In genomic region chr15:82354549-82354948, GRCh38 we compare ENCODE assay signal across 8 cellular contexts. TPM values are rescaled to one million over a fixed set of nuclear protein-coding genes. Genes with fewer than 3 reads are reported as not detected.
A peak's percentile ranks its signal among the peaks of the same experiment; 100 is the strongest.
DNase-seq lines count a peak whose midpoint lies in the region; ATAC-seq, FAIRE-seq and TF ChIP-seq lines count a peak whose summit lies in the region.
"Not testable (repeated sequence)": the region's sequence is repeated elsewhere in the genome, so short reads cannot be mapped to it uniquely, and the experiment has no call there.

No MANE protein-coding gene starts in this region.

- H4K20me1 ChIP-seq in Loucy (ENCODE audit: insufficient read depth, low read length, poor library complexity, severe bottlenecking); endothelial cell of umbilical vein (replicated peaks; ENCODE audit: control insufficient read depth, extremely low read depth, insufficient read depth, low read length): not testable (repeated sequence)

- not testable (repeated sequence) for H3K27me3 Mint-ChIP-seq in naive B cell

- H3K9me3 ChIP-seq in A549; Loucy (ENCODE audit: insufficient read depth, low read depth, low read length); endothelial cell of umbilical vein (replicated peaks; ENCODE audit: control insufficient read depth, insufficient read depth, low read length); iPS DF 6.9 (ENCODE audit: control insufficient read depth, insufficient read depth, low read length); skeletal muscle satellite cell (replicated peaks; ENCODE audit: low read length): not testable (repeated sequence)

- H3K9me2 ChIP-seq in Loucy (replicated peaks; ENCODE audit: low read depth, low read length): not testable (repeated sequence)

- dilution Hi-C loops in endothelial cell of umbilical vein (cut with MboI; ENCODE audit: extremely low pct_ligation_motif_present, low sequenced_read_pairs): not testable (repeated sequence)

- intact Hi-C loops in endothelial cell of umbilical vein (cut with micrococcal nuclease): not testable (repeated sequence)

- not testable (repeated sequence) for H3K36me3 ChIP-seq in Loucy (ENCODE audit: insufficient read depth, low read length); endothelial cell of umbilical vein (ENCODE audit: control insufficient read depth in 2 of 2, extremely low read depth in 1 of 2, insufficient read depth in 2 of 2, low read length in 2 of 2); iPS DF 6.9 (ENCODE audit: control insufficient read depth, insufficient read depth, low read length); skeletal muscle satellite cell (ENCODE audit: insufficient read depth, low read length)

- not testable (repeated sequence) for TF ChIP-seq CTCF in A549 (IDR thresholded peaks at IDR 0.05); GM12864 (IDR thresholded peaks at IDR 0.05; ENCODE audit: low read depth, low read length, missing control alignments); Loucy (conservative IDR thresholded peaks at IDR 0.05; ENCODE audit: low read length); astrocyte of the cerebellum (IDR thresholded peaks at IDR 0.05; ENCODE audit: low read depth, low read length, missing control alignments); endothelial cell of umbilical vein (IDR thresholded peaks at IDR 0.05; ENCODE audit: extremely low read depth in 1 of 2, insufficient read depth in 1 of 2, low read depth in 1 of 2, low read length in 2 of 2)

- not testable (repeated sequence) for H3K79me2 ChIP-seq in Loucy (ENCODE audit: insufficient read depth, low read length); endothelial cell of umbilical vein (ENCODE audit: control insufficient read depth, insufficient read depth, low read length)

- not testable (repeated sequence) for H3K27ac Mint-ChIP-seq in naive B cell

- not testable (repeated sequence) for TF ChIP-seq RAD21 in A549 (conservative IDR thresholded peaks at IDR 0.05 in 1 of 2, IDR thresholded peaks at IDR 0.05 in 1 of 2)

- peak overlapping the region; percentile 64 to 77; a peak in 4 of 6 replicates for H3K27ac ChIP-seq in A549
- not testable (repeated sequence) for H3K27ac ChIP-seq in endothelial cell of umbilical vein (ENCODE audit: insufficient read depth, low read depth, low read length); iPS DF 6.9 (ENCODE audit: low read length)

- not testable (repeated sequence) for FAIRE-seq in A549 (lab: Jason Lieb, UNC); endothelial cell of umbilical vein (lab: Jason Lieb, UNC)

- not testable (repeated sequence) for H3K9me3 Mint-ChIP-seq in naive B cell

- H3K27me3 ChIP-seq in Loucy (ENCODE audit: insufficient read depth, low read length, poor library complexity, severe bottlenecking); endothelial cell of umbilical vein (ENCODE audit: control insufficient read depth in 2 of 2, insufficient read depth in 2 of 2, low read length in 2 of 2); iPS DF 6.9 (ENCODE audit: control insufficient read depth, insufficient read depth, low read length); skeletal muscle satellite cell (ENCODE audit: control insufficient read depth, insufficient read depth, low read length): not testable (repeated sequence)

- BruUV-seq in endothelial cell of umbilical vein (replicated peaks; lab: Mats Ljungman, UMichigan): not testable (repeated sequence)

- not testable (repeated sequence) for H3K4me1 Mint-ChIP-seq in naive B cell

- CTCF ChIA-PET in A549 (lab: Yijun Ruan, JAX); endothelial cell of umbilical vein (lab: Charles Lee): not testable (repeated sequence)

- H3K4me2 ChIP-seq in A549 (peak overlapping the region; percentile 71), Loucy (ENCODE audit: low read depth, low read length, poor library complexity, severe bottlenecking) (peak overlapping the region; percentile 44), skeletal muscle satellite cell (ENCODE audit: low read length) (peak overlapping the region; percentile 73)
- not testable (repeated sequence) for H3K4me2 ChIP-seq in endothelial cell of umbilical vein (ENCODE audit: insufficient read depth, low read length)

- H3K36me3 Mint-ChIP-seq in naive B cell: not testable (repeated sequence)

- POLR2A ChIA-PET in A549 (lab: Yijun Ruan, JAX); endothelial cell of umbilical vein (lab: Charles Lee): not testable (repeated sequence)

- not testable (repeated sequence) for ATAC-seq in A549; naive B cell (ENCODE audit: low read depth in 2 of 2)

- H3K4me1 ChIP-seq in A549; Loucy (ENCODE audit: insufficient read depth, low read length, poor library complexity, severe bottlenecking); endothelial cell of umbilical vein (ENCODE audit: control insufficient read depth, extremely low read depth, insufficient read depth, low read length); iPS DF 6.9 (ENCODE audit: control insufficient read depth, insufficient read depth, low read length); skeletal muscle satellite cell (ENCODE audit: control insufficient read depth, insufficient read depth, low read length): not testable (repeated sequence)

- H3K4me3 Mint-ChIP-seq in naive B cell: not testable (repeated sequence)

- H3K4me3 ChIP-seq in A549 (peak overlapping the region; percentile 39; the same call in 2 of the 3 replicates), GM12864 (ENCODE audit: low read depth, low read length) (peak overlapping the region; percentile 45), Loucy (ENCODE audit: low read length, poor library complexity, severe bottlenecking) (peak overlapping the region; percentile 68), astrocyte of the cerebellum (ENCODE audit: low read depth, low read length) (peak overlapping the region; percentile 33), endothelial cell of umbilical vein (replicated peaks in 1 of 3; ENCODE audit: insufficient read depth in 1 of 3, low read depth in 1 of 3, low read length in 3 of 3) (peak overlapping the region in 2 of 3 experiments; percentile 23 to 42), iPS DF 6.9 (ENCODE audit: low read length) (peak overlapping the region; percentile 13; the same call in 1 of the 2 replicates), skeletal muscle satellite cell (ENCODE audit: low read length) (peak overlapping the region; percentile 63)

- in situ Hi-C loops in astrocyte of the cerebellum (cut with HindIII; ENCODE audit: low sequenced_read_pairs): not testable (repeated sequence)

- H2AFZ ChIP-seq in Loucy (ENCODE audit: low read length) (0 out of 2 replicates have a peak overlapping the region, but pooled peaks have one; percentile 56), endothelial cell of umbilical vein (ENCODE audit: low read depth, low read length) (peak overlapping the region; percentile 75)

- H3K9ac ChIP-seq in Loucy (ENCODE audit: low read depth, low read length, poor library complexity, severe bottlenecking); endothelial cell of umbilical vein (replicated peaks; ENCODE audit: extremely low read depth, insufficient read depth, low read length); skeletal muscle satellite cell (ENCODE audit: low read depth, low read length): not testable (repeated sequence)

- not testable (repeated sequence) for TF ChIP-seq POLR2A in A549 (IDR thresholded peaks at IDR 0.05; ENCODE audit: low read length); endothelial cell of umbilical vein (IDR thresholded peaks at IDR 0.05; ENCODE audit: low read depth, low read length)

- 10% methylated on average over 10 of the region's 13 CpGs for WGBS in A549 (ENCODE audit: missing lambda C conversion rate)
- WGBS in iPS DF 6.9 (ENCODE audit: insufficient coverage, insufficient read length): no CpG with 5 or more reads among the region's 13 CpGs

- TF ChIP-seq EP300 in A549 (IDR thresholded peaks at IDR 0.05): not testable (repeated sequence)

- H3F3A ChIP-seq in Loucy (ENCODE audit: low read depth): not testable (repeated sequence)

- DNase-seq in A549 (ENCODE audit: low read depth in 1 of 2, low spot score in 1 of 2); GM12864 (ENCODE audit: low read depth); astrocyte of the cerebellum (ENCODE audit: low read depth); endothelial cell of umbilical vein (ENCODE audit: low read depth, low spot score); iPS DF 6.9 (ENCODE audit: low read depth, low spot score): not testable (repeated sequence)
- peak; percentile 23 for DNase-seq in naive B cell

- H3K9me1 ChIP-seq in endothelial cell of umbilical vein (replicated peaks; ENCODE audit: control insufficient read depth, extremely low read depth, insufficient read depth, low read length): not testable (repeated sequence)

RNA-seq across cellular contexts. Expression of gene GOLGA6L10, which starts 5.3 kb away (rescaled TPM):
- polyA plus RNA-seq in A549 (2011; rRNA removed) (0.74 and 0.84 TPM in 2 replicates), A549 (2017; fragmentation: RNase III; extraction: RNeasy Plus Mini Kit Qiagen cat#74134 plus additional on column Dnase treatment) (0.62 to 1.1 TPM (median 0.98 TPM) in 3 replicates), endothelial cell of umbilical vein (0.73 and 1.2 TPM in 2 replicates), naive B cell (ENCODE audit: low read depth in 6 of 6) (under 1 TPM in 3 of 6 donors, not detected in 3; 0.09 to 0.17 (median 0.13) TPM)
- 0.41 and 0.93 TPM in 2 replicates for polyA plus RNA-seq in A549 (2012; cell fraction: cytosol; rRNA removed)
- 2.0 and 2.2 TPM in 2 replicates for polyA plus RNA-seq in A549 (2012; cell fraction: nucleus; rRNA removed)
- 0.24 TPM in 1 of 2 replicates, not detected in the other for polyA minus RNA-seq in A549 (2011; rRNA and poly(A)+ RNA removed)
- 3.9 and 4.4 TPM in 2 replicates for total RNA-seq in endothelial cell of umbilical vein
- 0.22 and 0.62 TPM in 2 replicates for polyA plus RNA-seq in endothelial cell of umbilical vein (2011; cell fraction: cytosol; rRNA removed)
- 9.2 and 9.9 TPM in 2 replicates for polyA plus RNA-seq in endothelial cell of umbilical vein (2011; cell fraction: nucleus; rRNA removed)
- polyA plus RNA-seq in endothelial cell of umbilical vein (2012): 1.5 and 2.5 TPM in 2 replicates
- polyA minus RNA-seq in endothelial cell of umbilical vein: 2.2 and 3.8 TPM in 2 replicates
- polyA minus RNA-seq in endothelial cell of umbilical vein (2011; cell fraction: cytosol; rRNA and poly(A)+ RNA removed): 0.31 TPM
- 1.7 and 4.1 TPM in 2 replicates for polyA minus RNA-seq in endothelial cell of umbilical vein (2011; cell fraction: nucleus; rRNA and poly(A)+ RNA removed)
- under 0.01 and 0.22 TPM in 2 replicates for total RNA-seq in skeletal muscle satellite cell (2012; rRNA removed)

Comparison
In these comparisons a context has a peak if more than half of its experiments do, and no peak if none do; other contexts are left out.
1. H3K4me3 ChIP-seq: peak in every context shown above with its lines; median percentile 68 in Loucy; 63 in skeletal muscle satellite cell; 45 in GM12864; 39 in A549; 33 in astrocyte of the cerebellum; 32 in endothelial cell of umbilical vein; 13 in iPS DF 6.9.